ENCODE assay signal across 1 cellular context in the genomic region with DNA sequence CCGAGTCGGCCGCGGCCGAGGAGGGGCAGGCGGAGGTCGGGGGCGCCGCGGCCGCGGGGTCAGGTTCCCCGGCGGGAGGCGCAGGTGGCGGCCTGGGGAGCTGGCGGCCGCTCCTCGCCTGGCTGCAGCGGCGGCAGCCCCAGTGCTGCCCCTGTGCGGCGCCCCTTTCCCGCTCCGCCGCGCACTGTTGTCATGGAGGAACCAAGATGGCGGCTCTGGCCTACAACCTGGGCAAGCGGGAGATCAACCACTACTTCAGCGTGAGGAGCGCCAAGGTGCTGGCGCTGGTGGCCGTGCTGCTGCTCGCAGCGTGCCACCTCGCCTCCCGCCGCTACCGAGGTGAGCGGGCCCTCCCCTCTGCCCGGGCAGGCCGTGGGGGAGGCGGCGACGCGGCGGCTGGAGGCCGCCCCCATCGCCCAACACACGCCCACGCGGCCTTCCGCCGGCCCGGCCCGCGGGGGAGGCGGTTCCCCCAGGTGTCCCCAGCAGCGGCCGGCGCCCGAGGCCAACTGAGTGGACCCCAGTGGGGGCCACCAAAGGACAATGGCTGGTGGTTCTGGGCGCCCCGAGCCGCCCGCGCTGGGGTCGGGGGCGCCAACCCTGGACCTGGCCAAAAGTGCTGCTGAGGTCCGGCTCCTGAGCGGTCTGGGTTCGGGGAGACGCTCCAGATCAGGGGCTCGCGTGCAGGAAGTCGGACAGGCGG.
TF ChIP-seq lines count a peak whose summit lies in the region.

No MANE protein-coding gene starts in this region.

TF ChIP-seq in K562, 482 proteins besides CTCF, POLR2A, EP300 and RAD21 (continued from another document):
- TF ChIP-seq, protein P1, sequence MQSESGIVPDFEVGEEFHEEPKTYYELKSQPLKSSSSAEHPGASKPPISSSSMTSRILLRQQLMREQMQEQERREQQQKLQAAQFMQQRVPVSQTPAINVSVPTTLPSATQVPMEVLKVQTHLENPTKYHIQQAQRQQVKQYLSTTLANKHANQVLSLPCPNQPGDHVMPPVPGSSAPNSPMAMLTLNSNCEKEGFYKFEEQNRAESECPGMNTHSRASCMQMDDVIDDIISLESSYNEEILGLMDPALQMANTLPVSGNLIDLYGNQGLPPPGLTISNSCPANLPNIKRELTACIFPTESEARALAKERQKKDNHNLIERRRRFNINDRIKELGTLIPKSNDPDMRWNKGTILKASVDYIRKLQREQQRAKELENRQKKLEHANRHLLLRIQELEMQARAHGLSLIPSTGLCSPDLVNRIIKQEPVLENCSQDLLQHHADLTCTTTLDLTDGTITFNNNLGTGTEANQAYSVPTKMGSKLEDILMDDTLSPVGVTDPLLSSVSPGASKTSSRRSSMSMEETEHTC (IDR thresholded peaks at IDR 0.05) = 0 out of 2 replicates have a peak, but pooled peaks have one; percentile 19
- TF ChIP-seq BCLAF1 (IDR thresholded peaks at IDR 0.05; ENCODE audit: borderline replicate concordance in 1 of 2, control insufficient read depth in 1 of 2, low read depth in 2 of 2, low read length in 1 of 2) (no peak), SP1 (CRISPR knock-in tag; IDR thresholded peaks at IDR 0.05) (no peak), CBX5 (IDR thresholded peaks at IDR 0.05; ENCODE audit: borderline replicate concordance, low read depth) (no peak), C11orf30 (IDR thresholded peaks at IDR 0.05; ENCODE audit: low read depth) (no peak), RBM25 (IDR thresholded peaks at IDR 0.05; ENCODE audit: low read depth, low read length, severe bottlenecking) (peak; percentile 19), HDAC6 (IDR thresholded peaks at IDR 0.05; ENCODE audit: low read depth, low read length) (no peak), ATF3 (IDR thresholded peaks at IDR 0.05) (no peak), ATF3 (CRISPR knock-in tag; conservative IDR thresholded peaks at IDR 0.05) (0 out of 2 replicates have a peak, but pooled peaks have one; percentile 13), RREB1 (CRISPR knock-in tag; IDR thresholded peaks at IDR 0.05) (no peak), TAF9B (IDR thresholded peaks at IDR 0.05; ENCODE audit: partially characterized antibody) (peak; percentile 69), GABPA (tag; conservative IDR thresholded peaks at IDR 0.05; ENCODE audit: low read depth) (peak; percentile 60), NFYB (IDR thresholded peaks at IDR 0.05; ENCODE audit: extremely low read depth, insufficient read length) (no peak), PHB (CRISPR knock-in tag; IDR thresholded peaks at IDR 0.05) (no peak), YBX1 (IDR thresholded peaks at IDR 0.05) (no peak), KLF10 (CRISPR knock-in tag; IDR thresholded peaks at IDR 0.05) (no peak), HIVEP1 (CRISPR knock-in tag; IDR thresholded peaks at IDR 0.05) (no peak), ZNF316 (IDR thresholded peaks at IDR 0.05) (no peak), ZNF395 (CRISPR knock-in tag; IDR thresholded peaks at IDR 0.05) (peak; percentile 84), MEF2A (IDR thresholded peaks at IDR 0.05; ENCODE audit: control insufficient read depth, low read depth, low read length) (no peak), ZC3H8 (IDR thresholded peaks at IDR 0.05) (no peak), MAX (CRISPR knock-in tag; IDR thresholded peaks at IDR 0.05) (peak; percentile 57), ZZZ3 (IDR thresholded peaks at IDR 0.05) (no peak), KAT8 (IDR thresholded peaks at IDR 0.05; ENCODE audit: low read depth) (no peak), NR0B1 (IDR thresholded peaks at IDR 0.05; ENCODE audit: partially characterized antibody) (no peak), PRMT5 (CRISPR knock-in tag; IDR thresholded peaks at IDR 0.05) (no peak), ERF (CRISPR knock-in tag; IDR thresholded peaks at IDR 0.05) (peak; percentile 79; the same call in 1 of the 2 replicates), NONO (IDR thresholded peaks at IDR 0.05; ENCODE audit: low read depth in 2 of 2, low read length in 1 of 2) (peak; percentile 51 to 72; a peak in 2 of 4 replicates), HOMEZ (CRISPR knock-in tag; IDR thresholded peaks at IDR 0.05) (no peak), TBL1XR1 (IDR thresholded peaks at IDR 0.05; ENCODE audit: low read length in 2 of 2) (no peak; a peak in 1 of 4 replicates), ARID3A (IDR thresholded peaks at IDR 0.05; ENCODE audit: borderline replicate concordance, low read depth, low read length) (no peak), NFXL1 (CRISPR knock-in tag; IDR thresholded peaks at IDR 0.05) (no peak)
- TF ChIP-seq, protein P2, sequence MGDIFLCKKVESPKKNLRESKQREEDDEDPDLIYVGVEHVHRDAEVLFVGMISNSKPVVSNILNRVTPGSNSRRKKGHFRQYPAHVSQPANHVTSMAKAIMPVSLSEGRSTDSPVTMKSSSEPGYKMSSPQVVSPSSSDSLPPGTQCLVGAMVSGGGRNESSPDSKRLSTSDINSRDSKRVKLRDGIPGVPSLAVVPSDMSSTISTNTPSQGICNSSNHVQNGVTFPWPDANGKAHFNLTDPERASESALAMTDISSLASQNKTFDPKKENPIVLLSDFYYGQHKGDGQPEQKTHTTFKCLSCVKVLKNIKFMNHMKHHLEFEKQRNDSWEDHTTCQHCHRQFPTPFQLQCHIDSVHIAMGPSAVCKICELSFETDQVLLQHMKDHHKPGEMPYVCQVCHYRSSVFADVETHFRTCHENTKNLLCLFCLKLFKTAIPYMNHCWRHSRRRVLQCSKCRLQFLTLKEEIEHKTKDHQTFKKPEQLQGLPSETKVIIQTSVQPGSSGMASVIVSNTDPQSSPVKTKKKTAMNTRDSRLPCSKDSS (IDR thresholded peaks at IDR 0.05; ENCODE audit: low read depth, partially characterized antibody) = no peak
- TF ChIP-seq, protein P3, sequence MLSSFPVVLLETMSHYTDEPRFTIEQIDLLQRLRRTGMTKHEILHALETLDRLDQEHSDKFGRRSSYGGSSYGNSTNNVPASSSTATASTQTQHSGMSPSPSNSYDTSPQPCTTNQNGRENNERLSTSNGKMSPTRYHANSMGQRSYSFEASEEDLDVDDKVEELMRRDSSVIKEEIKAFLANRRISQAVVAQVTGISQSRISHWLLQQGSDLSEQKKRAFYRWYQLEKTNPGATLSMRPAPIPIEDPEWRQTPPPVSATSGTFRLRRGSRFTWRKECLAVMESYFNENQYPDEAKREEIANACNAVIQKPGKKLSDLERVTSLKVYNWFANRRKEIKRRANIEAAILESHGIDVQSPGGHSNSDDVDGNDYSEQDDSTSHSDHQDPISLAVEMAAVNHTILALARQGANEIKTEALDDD (IDR thresholded peaks at IDR 0.05) = no peak
